Comparison of ENCODE assay signal across 1 cellular context in the genomic region with DNA sequence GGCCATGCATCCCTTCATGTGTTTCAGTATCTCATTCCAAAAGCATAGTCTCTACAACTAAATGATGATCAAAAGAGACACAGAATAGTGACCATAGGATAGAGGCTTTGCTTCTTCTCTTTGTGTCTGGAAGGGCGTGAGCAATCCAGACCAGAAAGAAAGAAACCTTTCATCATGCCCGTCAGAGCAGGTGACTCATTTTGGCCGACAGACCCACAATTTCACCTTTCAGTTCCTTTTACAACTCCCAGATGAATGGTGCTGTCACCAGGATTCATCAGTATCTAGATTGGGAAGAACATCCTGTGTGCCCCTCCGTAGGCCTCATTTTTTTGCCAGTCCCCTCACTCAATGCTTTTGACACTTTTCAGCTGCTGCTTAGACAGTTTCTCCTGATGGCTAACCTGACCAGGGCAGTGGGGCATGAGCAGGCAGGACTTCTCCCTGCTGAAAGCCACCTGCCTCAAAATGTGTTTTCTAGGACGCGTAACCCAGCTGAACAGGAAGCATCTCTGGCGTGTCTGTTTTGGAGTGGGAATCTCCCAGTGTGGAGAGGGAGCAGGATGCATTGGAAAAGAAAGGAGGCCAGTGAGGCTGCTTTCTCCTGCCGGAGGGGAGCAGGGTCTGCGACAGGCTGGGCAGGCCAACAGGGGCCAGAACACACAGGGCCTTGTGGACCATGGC.
TF ChIP-seq lines count a peak whose summit lies in the region.

No MANE protein-coding gene starts in this region.

TF ChIP-seq in H1, 55 proteins besides CTCF, POLR2A, EP300 and RAD21 (continued from another document):
- TF ChIP-seq CTBP2 (IDR thresholded peaks at IDR 0.05; ENCODE audit: borderline replicate concordance, insufficient read depth, insufficient read length, low read length) (no peak), POU5F1 (IDR thresholded peaks at IDR 0.05; ENCODE audit: low read depth, low read length) (no peak), TAF7 (optimal IDR thresholded peaks at IDR 0.05; ENCODE audit: borderline replicate concordance, low read depth, low read length) (no peak), MAFK (IDR thresholded peaks at IDR 0.05; ENCODE audit: low read depth, low read length) (no peak), KDM4A (IDR thresholded peaks at IDR 0.05; ENCODE audit: low read depth, low read length, severe bottlenecking) (no peak), PHF8 (conservative IDR thresholded peaks at IDR 0.05; ENCODE audit: low read depth, low read length) (no peak), SIX5 (IDR thresholded peaks at IDR 0.05; ENCODE audit: low read depth, low read length) (no peak)
